ENCODE assay signal across 8 cellular contexts in genomic region chrX:54182864-54183613, GRCh38. TPM values are rescaled to one million over a fixed set of nuclear protein-coding genes. Genes with fewer than 3 reads are reported as not detected.
DNase-seq lines count a peak whose midpoint lies in the region; TF ChIP-seq lines count a peak whose summit lies in the region.

Gene FAM120C, minus strand, starts transcription at chrX:54183254. Its CDS starts 56 bp downstream, at chrX:54183198.

- no peak for TF ChIP-seq CTCF in SU-DHL-6 (IDR thresholded peaks at IDR 0.05; ENCODE audit: insufficient read depth, low read length, poor library complexity, severe bottlenecking)
- TF ChIP-seq CTCF in cardiac muscle cell (IDR thresholded peaks at IDR 0.05; ENCODE audit: low read depth, low read length) = no peak
- TF ChIP-seq CTCF in parathyroid adenoma (IDR thresholded peaks at IDR 0.05) = no peak
- no peak for TF ChIP-seq CTCF in tibial artery (IDR thresholded peaks at IDR 0.05)

- H2AFZ ChIP-seq in SU-DHL-6 (ENCODE audit: low read depth, low read length, severe bottlenecking) (peak within 1 kb of the TSS; percentile 66), parathyroid adenoma (peak within 1 kb of the TSS; percentile 86)

- intact Hi-C loops in tibial artery (cut with DNase I; ENCODE audit: low total_unique reads) = loop anchor here (10.0 kb wide), 1 partner anchor 138 kb away; the partner anchor contains the start of gene PHF8

- H3K9ac ChIP-seq in SU-DHL-6 (ENCODE audit: low read length) = peak within 1 kb of the TSS; percentile 98
- no peak within 1 kb of the TSS for H3K9ac ChIP-seq in parathyroid adenoma

- peak within 1 kb of the TSS; percentile 94 for H3K4me2 ChIP-seq in SU-DHL-6 (ENCODE audit: low read depth, low read length, poor library complexity, severe bottlenecking)
- peak within 1 kb of the TSS; percentile 74 for H3K4me2 ChIP-seq in parathyroid adenoma (ENCODE audit: low read length)

- CTCF ChIA-PET in HEK293T (lab: Yijun Ruan, JAX) = no interaction called here

- H3K36me3 ChIP-seq in SU-DHL-6 (ENCODE audit: low read length) (no peaks in the 10 kb centered on the region), cardiac muscle cell (no peaks in the 10 kb centered on the region), parathyroid adenoma (ENCODE audit: control insufficient read depth, insufficient read depth, low read length) (no peaks in the 10 kb centered on the region), tibial artery (no peaks in the 10 kb centered on the region)

- peaks cover 7% of the 10 kb centered on the region; the same call in 1 of the 2 replicates for H4K20me1 ChIP-seq in SU-DHL-6 (ENCODE audit: low read depth, low read length)

- H3K79me2 ChIP-seq in SU-DHL-6 (ENCODE audit: insufficient read depth, low read length) (peaks cover 48% of the 10 kb centered on the region), parathyroid adenoma (peaks cover 9% of the 10 kb centered on the region)

- H3K4me3 ChIP-seq in SU-DHL-6 (ENCODE audit: insufficient read depth, low read length, poor library complexity, severe bottlenecking) = peak within 1 kb of the TSS; percentile 79
- peak within 1 kb of the TSS; percentile 86 for H3K4me3 ChIP-seq in cardiac muscle cell
- peak within 1 kb of the TSS; percentile 63 for H3K4me3 ChIP-seq in parathyroid adenoma (ENCODE audit: low read depth, low read length)
- H3K4me3 ChIP-seq in tibial artery = peak within 1 kb of the TSS; percentile 92

- H3K27me3 ChIP-seq in SU-DHL-6 (ENCODE audit: low read length) (no peaks in the 10 kb centered on the region), cardiac muscle cell (no peaks in the 10 kb centered on the region), parathyroid adenoma (ENCODE audit: control insufficient read depth, insufficient read depth, low read length) (no peaks in the 10 kb centered on the region), tibial artery (no peaks in the 10 kb centered on the region)

- H3K9me3 ChIP-seq in SU-DHL-6 (ENCODE audit: insufficient read depth, low read length) (no peaks in the 10 kb centered on the region), cardiac muscle cell (ENCODE audit: low read depth) (no peaks in the 10 kb centered on the region), parathyroid adenoma (ENCODE audit: control insufficient read depth, low read length) (no peaks in the 10 kb centered on the region), tibial artery (no peaks in the 10 kb centered on the region)

- peaks cover 19% of the 10 kb centered on the region for H3K4me1 ChIP-seq in cardiac muscle cell (ENCODE audit: low read depth)
- H3K4me1 ChIP-seq in parathyroid adenoma = peaks cover 11% of the 10 kb centered on the region
- H3K4me1 ChIP-seq in tibial artery = peaks cover 0 to 32% (median 7%) of the 10 kb centered on the region in 4 donors

- H3K27ac ChIP-seq in SU-DHL-6 (ENCODE audit: low read depth, low read length) (peak within 1 kb of the TSS; percentile 80), cardiac muscle cell (peak within 1 kb of the TSS; percentile 83), parathyroid adenoma (peak within 1 kb of the TSS; percentile 76), tibial artery (peak within 1 kb of the TSS; percentile 87 to 95)

- DNase-seq in GDM1 (lab: John Stamatoyannopoulos, UW) (peak; percentile 64), HEK293T (ENCODE audit: extremely low spot score) (peak; percentile 83), NCI-H1092 treated with DMSO at 0.1 percent for 48 hours (lab: John Stamatoyannopoulos, UW) (peak; percentile 86), cardiac muscle cell (ENCODE audit: low read depth in 1 of 2, low spot score in 1 of 2) (peak; percentile 69 to 84), tibial artery (peak; percentile 49 to 84)
- DNase-seq in activated naive CD8-positive, alpha-beta T cell treated with anti-CD3 and anti-CD28 coated beads, Interleukin-2, amount 50 U/mL, for 16 hours (ENCODE audit: low read depth, low spot score) = peak; percentile 37

- POLR2A ChIA-PET in HEK293T (lab: Yijun Ruan, JAX) = interaction anchor here (0.6 to 1.3 kb wide), 5 partner anchors 10 to 967 kb away, joined by 3 to 6 read pairs (median 5); partner anchors contain the start of gene PHF8

- no peaks in the 10 kb centered on the region for H3K9me2 ChIP-seq in SU-DHL-6 (replicated peaks; ENCODE audit: insufficient read depth, low read length)

- no peaks in the 10 kb centered on the region; the same call in 1 of the 2 replicates for H3F3A ChIP-seq in SU-DHL-6 (ENCODE audit: insufficient read depth)

TF ChIP-seq in HEK293T, 16 proteins besides CTCF, POLR2A, EP300 and RAD21:
- TF ChIP-seq FOXM1 (IDR thresholded peaks at IDR 0.05; ENCODE audit: borderline replicate concordance) = no peak

RNA-seq across cellular contexts. Expression of gene FAM120C, which starts in this region (rescaled TPM):
- 9.0 and 14.6 TPM in 2 replicates for total RNA-seq in cardiac muscle cell
- 9.5 and 10.3 TPM in 2 replicates for polyA plus RNA-seq in cardiac muscle cell

Comparison
In these comparisons a context has a peak if more than half of its experiments do, and no peak if none do; other contexts are left out.
1. Peak in every context shown above with its lines: DNase-seq, H3K4me3 ChIP-seq and H3K27ac ChIP-seq.